ENCODE assay signal across 8 cellular contexts in the genomic region with DNA sequence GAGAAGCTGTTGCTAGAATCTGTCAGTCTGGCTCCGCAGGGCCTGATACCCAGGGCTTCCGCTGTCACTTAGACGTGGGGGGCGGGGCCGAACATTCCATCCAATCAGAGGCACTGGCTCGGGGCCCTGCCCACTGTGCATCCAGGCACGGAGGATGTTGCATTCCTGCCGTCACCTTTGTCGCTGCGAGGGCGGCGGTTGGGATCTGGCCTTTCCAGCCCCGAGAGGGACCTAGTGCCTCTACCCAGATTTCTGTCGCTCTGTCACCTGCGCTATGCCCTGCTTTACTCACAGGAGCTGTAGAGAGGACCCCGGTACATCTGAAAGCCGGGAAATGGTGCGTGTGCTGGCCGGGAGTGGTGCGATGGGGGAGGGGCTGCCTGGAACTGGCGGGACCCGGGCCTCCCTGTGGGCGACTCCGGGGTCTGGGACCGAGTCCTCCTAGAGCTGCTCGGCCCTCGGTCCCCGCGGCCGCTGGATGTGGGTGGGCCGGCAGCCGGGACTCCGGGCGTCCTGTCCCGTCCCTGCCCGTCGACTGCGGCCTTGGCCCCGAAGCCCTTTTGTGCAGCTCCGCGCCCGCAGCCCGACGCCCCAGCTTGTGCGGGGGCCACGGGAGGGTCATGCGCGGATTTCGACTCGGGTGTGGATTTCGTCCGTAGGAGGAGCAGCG. TPM values are rescaled to one million over a fixed set of nuclear protein-coding genes. Genes with fewer than 3 reads are reported as not detected.
A peak's percentile ranks its signal among the peaks of the same experiment; 100 is the strongest.
DNase-seq lines count a peak whose midpoint lies in the region; ATAC-seq, FAIRE-seq and TF ChIP-seq lines count a peak whose summit lies in the region.

A gene (plus strand): TSS at position 133 of the 670 bp plus-strand sequence. CDS start 142 bp downstream, at position 275.

- H3K9ac ChIP-seq in SK-N-MC (ENCODE audit: insufficient read length), result no peak within 1 kb of the TSS

- DNase-seq in AG08395 (ENCODE audit: low spot score) (peak; percentile 91), KG1 (lab: John Stamatoyannopoulos, UW) (peak; percentile 86), SK-N-MC (ENCODE audit: low read depth, low spot score) (no peak), head of caudate nucleus (peak; percentile 94 to 99 (median 97)), pancreas (peak; percentile 84 to 94 (median 90)), testis (peak; percentile 98)
- peak; percentile 86 to 92 for DNase-seq in activated naive CD4-positive, alpha-beta T cell treated with anti-CD3 and anti-CD28 coated beads, Interleukin-2, amount 50 U/mL, for 72 hours (ENCODE audit: low spot score in 2 of 2)

- WGBS in pancreas, 2 donors, result 1% methylated on average over 48 to 53 of the region's 53 CpGs
- 0% methylated on average over 18 to 51 of the region's 53 CpGs for WGBS in testis, 2 donors

- H3K36me3 ChIP-seq in SK-N-MC (ENCODE audit: insufficient read depth, low read length) (no peaks in the 10 kb centered on the region), pancreas (no peaks in the 10 kb centered on the region), testis (ENCODE audit: low read depth, missing control alignments) (no peaks in the 10 kb centered on the region)

- H3K27me3 ChIP-seq in pancreas (no peaks in the 10 kb centered on the region), testis (no peaks in the 10 kb centered on the region)

- TF ChIP-seq CTCF in pancreas (IDR thresholded peaks at IDR 0.05) (no peak), testis (IDR thresholded peaks at IDR 0.05) (no peak)

- peaks cover 20 to 55% of the 10 kb centered on the region in 2 donors for H3K36me3 Mint-ChIP-seq in activated naive CD4-positive, alpha-beta T cell treated with anti-CD3 and anti-CD28 coated beads, Interleukin-2, amount 50 U/mL, for 72 hours

- no peak within 1 kb of the TSS for H3K27ac ChIP-seq in SK-N-MC
- H3K27ac ChIP-seq in pancreas, result peak within 1 kb of the TSS in 2 of 4 donors; percentile 19 to 76
- peak within 1 kb of the TSS; percentile 71 to 83 for H3K27ac ChIP-seq in testis

- intact Hi-C loops in head of caudate nucleus (cut with DNase I), result no loop called here
- intact Hi-C loops in pancreas (cut with DNase I), result no loop called here
- intact Hi-C loops in testis (cut with DNase I; ENCODE audit: low total_unique reads), result no loop called here

- TF ChIP-seq POLR2A in GM19099 (IDR thresholded peaks at IDR 0.05; ENCODE audit: extremely low read depth, insufficient read length, low read depth) (peak; percentile 45), testis (IDR thresholded peaks at IDR 0.05) (no peak)

- peak within 1 kb of the TSS; percentile 81 to 84 for H3K27ac Mint-ChIP-seq in activated naive CD4-positive, alpha-beta T cell treated with anti-CD3 and anti-CD28 coated beads, Interleukin-2, amount 50 U/mL, for 72 hours

- H3K9me3 ChIP-seq in SK-N-MC (ENCODE audit: low read depth, low read length), result no peaks in the 10 kb centered on the region
- no peaks in the 10 kb centered on the region for H3K9me3 ChIP-seq in pancreas
- H3K9me3 ChIP-seq in testis, result no peaks in the 10 kb centered on the region

- peak within 1 kb of the TSS; percentile 63 for H3K4me3 ChIP-seq in SK-N-MC
- peak within 1 kb of the TSS; percentile 36 to 63 (median 58) for H3K4me3 ChIP-seq in pancreas
- H3K4me3 ChIP-seq in testis, result peak within 1 kb of the TSS; percentile 63 to 73

- FAIRE-seq in pancreas (lab: Jason Lieb, UNC), result no peak

- H3K4me1 ChIP-seq in pancreas, result peaks cover 0 to 7% (median 0%) of the 10 kb centered on the region in 3 donors
- peaks cover 17% of the 10 kb centered on the region for H3K4me1 ChIP-seq in testis

- peak; percentile 100 for ATAC-seq in activated naive CD4-positive, alpha-beta T cell treated with anti-CD3 and anti-CD28 coated beads, Interleukin-2, amount 50 U/mL, for 72 hours
- peak; percentile 100 for ATAC-seq in pancreas

- peaks cover 0 to 19% of the 10 kb centered on the region in 2 donors for H3K9me3 Mint-ChIP-seq in activated naive CD4-positive, alpha-beta T cell treated with anti-CD3 and anti-CD28 coated beads, Interleukin-2, amount 50 U/mL, for 72 hours

RNA-seq across cellular contexts. Expression of the gene that starts here (rescaled TPM):
- 10 to 100 TPM in 1 of 2 donors, 1 to 10 TPM in 1; 7.4 to 11.2 TPM for total RNA-seq in activated naive CD4-positive, alpha-beta T cell treated with anti-CD3 and anti-CD28 coated beads, Interleukin-2, amount 50 U/mL, for 72 hours
- total RNA-seq in pancreas (1 to 10 TPM; 2.2 to 8.0 (median 2.8) TPM), testis (10 to 100 TPM; 17.1 to 20.1 TPM)
- polyA plus RNA-seq in pancreas (1 to 10 TPM; 7.4 to 7.5 TPM), testis (ENCODE audit: insufficient read depth, low read depth, low replicate concordance) (5.9 TPM)
